In the genomic region with DNA sequence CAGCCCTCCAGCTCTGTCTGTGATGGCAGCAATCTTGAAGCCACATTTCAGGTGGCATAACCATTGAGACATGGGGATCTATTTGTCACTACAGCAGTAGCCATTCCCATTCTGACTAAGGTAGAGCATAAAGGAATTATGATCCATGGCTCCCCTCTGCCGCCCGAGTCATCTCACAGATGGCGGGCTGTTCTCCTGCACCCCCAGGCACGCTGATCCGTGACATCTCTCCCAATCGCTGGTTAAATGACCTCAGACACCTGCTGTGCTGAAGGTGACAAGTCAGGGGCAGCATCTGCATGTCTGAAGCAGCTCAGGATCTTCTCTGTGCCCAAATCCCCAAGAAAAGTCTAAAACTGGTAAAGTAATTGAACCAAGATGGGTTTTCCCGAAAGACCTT, we compare ENCODE assay signal across 14 cellular contexts.
A peak's percentile ranks its signal among the peaks of the same experiment; 100 is the strongest.
DNase-seq lines count a peak whose midpoint lies in the region; ATAC-seq and TF ChIP-seq lines count a peak whose summit lies in the region.
"Had no signal": no experiment of that assay in that cellular context is flagged by ENCODE, and none has a peak within 500 bp of the region (broad histone marks: within the 10 kb centered on the region; RNA-seq: fewer than 3 reads in every experiment).

No MANE protein-coding gene starts in this region.

- no peaks in the 10 kb centered on the region for H3K36me3 Mint-ChIP-seq in brain
- H3K36me3 Mint-ChIP-seq in activated T-cell treated with anti-CD3 and anti-CD28 coated beads, Interleukin-2, amount 50 U/mL, for 72 hours (ENCODE audit: insufficient read depth in 2 of 2) = peaks cover 2% of the 10 kb centered on the region in 2 donors
- H3K36me3 Mint-ChIP-seq in activated T-cell treated with anti-CD3 and anti-CD28 coated beads, Interleukin-2, amount 50 U/mL, for 24 hours (ENCODE audit: low read depth) = no peaks in the 10 kb centered on the region

- H3K4me3 ChIP-seq in muscle layer of colon (ENCODE audit: low read depth in 1 of 2, low read length in 2 of 2) (no peak overlapping the region), tibial artery (no peak overlapping the region)
- H3K4me3 ChIP-seq: adrenal gland had no signal

- H3K27me3 ChIP-seq in muscle layer of colon (ENCODE audit: control insufficient read depth in 1 of 2, insufficient read depth in 2 of 2, low read length in 2 of 2) = no peaks in the 10 kb centered on the region
- H3K27me3 ChIP-seq in tibial artery = no peaks in the 10 kb centered on the region
- H3K27me3 ChIP-seq: adrenal gland had no signal

- H3K9me3 ChIP-seq in muscle layer of colon (ENCODE audit: low read length) (no peaks in the 10 kb centered on the region), tibial artery (no peaks in the 10 kb centered on the region)
- H3K9me3 ChIP-seq: adrenal gland had no signal

- no peak for ATAC-seq in activated T-cell treated with anti-CD3 and anti-CD28 coated beads, Interleukin-2, amount 50 U/mL, for 72 hours (replicated peaks in 1 of 2)

- H3K9me3 Mint-ChIP-seq in brain = no peaks in the 10 kb centered on the region
- peaks cover 2 to 3% of the 10 kb centered on the region in 2 donors for H3K9me3 Mint-ChIP-seq in activated T-cell treated with anti-CD3 and anti-CD28 coated beads, Interleukin-2, amount 50 U/mL, for 72 hours
- H3K9me3 Mint-ChIP-seq in activated T-cell treated with anti-CD3 and anti-CD28 coated beads, Interleukin-2, amount 50 U/mL, for 24 hours = peaks cover 5% of the 10 kb centered on the region

- H3K4me1 ChIP-seq in muscle layer of colon (ENCODE audit: insufficient read depth, low read length) (peaks cover 97% of the 10 kb centered on the region), tibial artery (peaks cover 0 to 96% (median 85%) of the 10 kb centered on the region in 4 donors)

- no peak overlapping the region for H3K9ac ChIP-seq in muscle layer of colon (ENCODE audit: low read length)

- H3K27ac ChIP-seq in muscle layer of colon (ENCODE audit: low read depth, low read length) (peak overlapping the region; percentile 78), tibial artery (peak overlapping the region; percentile 77 to 78)

- H3K4me1 Mint-ChIP-seq in brain = peaks cover 81% of the 10 kb centered on the region
- peaks cover 30% of the 10 kb centered on the region for H3K4me1 Mint-ChIP-seq in activated T-cell treated with anti-CD3 and anti-CD28 coated beads, Interleukin-2, amount 50 U/mL, for 72 hours (ENCODE audit: low read depth)
- H3K4me1 Mint-ChIP-seq in activated T-cell treated with anti-CD3 and anti-CD28 coated beads, Interleukin-2, amount 50 U/mL, for 24 hours (ENCODE audit: low read depth) = peaks cover 37% of the 10 kb centered on the region

- peak; percentile 31 for DNase-seq in activated effector memory CD4-positive, alpha-beta T cell treated with anti-CD3 and anti-CD28 coated beads, Interleukin-2, amount 50 U/mL, for 16 hours
- no peak for DNase-seq in activated effector memory CD4-positive, alpha-beta T cell treated with Interleukin-2 at 50 U/mL for 16 hours
- DNase-seq in tibial artery (peak; percentile 9 to 39), NCI-H748 (lab: John Stamatoyannopoulos, UW; ENCODE audit: unreplicated experiment) (no peak)
- DNase-seq in activated T-cell treated with anti-CD3 and anti-CD28 coated beads, Interleukin-2, amount 50 U/mL, for 72 hours = no peak
- DNase-seq in activated T-cell treated with anti-CD3 and anti-CD28 coated beads, Interleukin-2, amount 50 U/mL, for 24 hours = no peak
- DNase-seq: activated CD4-positive, alpha-beta T cell treated with anti-CD3 and anti-CD28 coated beads, Interleukin-2, amount 50 U/mL, for 48 hours; DMS53; NCI-H187 treated with DMSO at 0.1 percent for 48 hours; OCI-M1; stimulated activated CD4-positive, alpha-beta T cell treated with anti-CD3 and anti-CD28 coated beads, Interleukin-4, amount 100 ng/mL, for 24 hours had no signal

- TF ChIP-seq CTCF in brain (conservative IDR thresholded peaks at IDR 0.05) = no peak
- TF ChIP-seq CTCF in tibial artery (IDR thresholded peaks at IDR 0.05) = no peak

- intact Hi-C loops in tibial artery (cut with DNase I; ENCODE audit: low total_unique reads) = no loop called here

- peak overlapping the region in 3 of 5 experiments; percentile 89 to 97 (median 93) for H3K27ac Mint-ChIP-seq in brain
- no peak overlapping the region for H3K27ac Mint-ChIP-seq in activated T-cell treated with anti-CD3 and anti-CD28 coated beads, Interleukin-2, amount 50 U/mL, for 72 hours
- H3K27ac Mint-ChIP-seq in activated T-cell treated with anti-CD3 and anti-CD28 coated beads, Interleukin-2, amount 50 U/mL, for 24 hours = no peak overlapping the region

- H3K27me3 Mint-ChIP-seq in brain = no peaks in the 10 kb centered on the region
- no peaks in the 10 kb centered on the region for H3K27me3 Mint-ChIP-seq in activated T-cell treated with anti-CD3 and anti-CD28 coated beads, Interleukin-2, amount 50 U/mL, for 72 hours (ENCODE audit: low read depth)
- H3K27me3 Mint-ChIP-seq in activated T-cell treated with anti-CD3 and anti-CD28 coated beads, Interleukin-2, amount 50 U/mL, for 24 hours = no peaks in the 10 kb centered on the region

- H3K4me3 Mint-ChIP-seq in brain = no peak overlapping the region
- H3K4me3 Mint-ChIP-seq in activated T-cell treated with anti-CD3 and anti-CD28 coated beads, Interleukin-2, amount 50 U/mL, for 72 hours = no peak overlapping the region
- no peak overlapping the region for H3K4me3 Mint-ChIP-seq in activated T-cell treated with anti-CD3 and anti-CD28 coated beads, Interleukin-2, amount 50 U/mL, for 24 hours

- H3K36me3 ChIP-seq in muscle layer of colon (ENCODE audit: insufficient read depth, low read length) = no peaks in the 10 kb centered on the region
- H3K36me3 ChIP-seq in tibial artery = no peaks in the 10 kb centered on the region
- H3K36me3 ChIP-seq: adrenal gland had no signal

Comparison
In these comparisons a context has a peak if more than half of its experiments do, and no peak if none do; other contexts are left out.
1. DNase-seq: peak in activated effector memory CD4-positive, alpha-beta T cell treated with anti-CD3 and anti-CD28 coated beads, Interleukin-2, amount 50 U/mL, for 16 hours (single experiment) and tibial artery (2 of 2); none in activated effector memory CD4-positive, alpha-beta T cell treated with Interleukin-2 at 50 U/mL for 16 hours (single experiment), activated T-cell treated with anti-CD3 and anti-CD28 coated beads, Interleukin-2, amount 50 U/mL, for 72 hours (0 of 2), NCI-H748 (single experiment) and activated T-cell treated with anti-CD3 and anti-CD28 coated beads, Interleukin-2, amount 50 U/mL, for 24 hours (single experiment).
2. H3K27ac Mint-ChIP-seq: peak in brain (3 of 5); none in activated T-cell treated with anti-CD3 and anti-CD28 coated beads, Interleukin-2, amount 50 U/mL, for 72 hours (single experiment) and activated T-cell treated with anti-CD3 and anti-CD28 coated beads, Interleukin-2, amount 50 U/mL, for 24 hours (single experiment).